Comparison of ENCODE assay signal across 14 cellular contexts in the genomic region with DNA sequence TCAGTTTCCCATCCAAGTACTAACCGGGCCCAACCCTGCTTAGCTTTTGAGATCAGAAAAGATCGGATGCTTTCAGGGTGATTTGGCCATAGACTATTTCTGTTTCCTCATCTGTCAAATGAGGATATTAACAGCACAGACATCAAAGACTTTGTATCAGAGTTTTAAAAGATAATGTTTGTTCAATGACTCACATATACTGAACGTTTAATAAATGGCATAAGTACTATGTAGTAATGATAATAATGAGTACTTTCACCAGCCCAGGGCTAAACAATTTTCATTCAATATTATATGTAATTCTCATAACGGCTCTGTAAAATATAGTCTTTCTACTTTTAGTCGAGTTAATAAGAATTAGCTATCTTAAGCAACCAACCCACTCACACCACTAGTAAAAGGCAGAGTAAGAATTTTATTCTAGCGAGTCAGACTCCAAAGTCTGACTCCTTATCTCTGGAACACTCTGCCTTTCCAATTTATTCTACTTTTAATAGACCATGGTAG.
A peak's percentile ranks its signal among the peaks of the same experiment; 100 is the strongest.
DNase-seq lines count a peak whose midpoint lies in the region; ATAC-seq, FAIRE-seq and TF ChIP-seq lines count a peak whose summit lies in the region.
"Had no signal": no experiment of that assay in that cellular context is flagged by ENCODE, and none has a peak within 500 bp of the region (broad histone marks: within the 10 kb centered on the region; RNA-seq: fewer than 3 reads in every experiment).

No MANE protein-coding gene starts in this region.

- peaks cover 84% of the 10 kb centered on the region for H3K4me1 Mint-ChIP-seq in activated T-cell treated with anti-CD3 and anti-CD28 coated beads, Interleukin-2, amount 50 U/mL, for 72 hours (ENCODE audit: low read depth)

- TF ChIP-seq CTCF in epithelial cell of esophagus (IDR thresholded peaks at IDR 0.05; ENCODE audit: insufficient read depth, low read depth, low read length, missing control alignments) = no peak
- no peak for TF ChIP-seq CTCF in retinal pigment epithelial cell (conservative IDR thresholded peaks at IDR 0.05; ENCODE audit: low read depth, low read length)
- no peak for TF ChIP-seq CTCF in prostate gland (IDR thresholded peaks at IDR 0.05)

- H3K27ac Mint-ChIP-seq in activated T-cell treated with anti-CD3 and anti-CD28 coated beads, Interleukin-2, amount 50 U/mL, for 72 hours = peak overlapping the region; percentile 50
- H3K27ac Mint-ChIP-seq: nephron had no signal

- intact Hi-C loops in prostate gland (cut with DNase I) = no loop called here

- no peak for ATAC-seq in activated T-cell treated with anti-CD3 and anti-CD28 coated beads, Interleukin-2, amount 50 U/mL, for 72 hours (replicated peaks in 1 of 2)
- no peak for ATAC-seq in HG02610 (IDR thresholded peaks at IDR 0.05; ENCODE audit: unreplicated experiment)
- ATAC-seq: Panc1 had no signal

- no peak overlapping the region for H3K4me3 Mint-ChIP-seq in activated T-cell treated with anti-CD3 and anti-CD28 coated beads, Interleukin-2, amount 50 U/mL, for 72 hours
- H3K4me3 Mint-ChIP-seq: brain, nephron had no signal

- H3K27ac ChIP-seq in prostate gland = no peak overlapping the region

- no peaks in the 10 kb centered on the region for H3K36me3 Mint-ChIP-seq in activated T-cell treated with anti-CD3 and anti-CD28 coated beads, Interleukin-2, amount 50 U/mL, for 72 hours (ENCODE audit: insufficient read depth in 2 of 2)
- H3K36me3 Mint-ChIP-seq: brain had no signal

- no peak overlapping the region for H3K4me3 ChIP-seq in epithelial cell of esophagus (ENCODE audit: low read length)
- H3K4me3 ChIP-seq in retinal pigment epithelial cell (ENCODE audit: low read length) = no peak overlapping the region
- H3K4me3 ChIP-seq in prostate gland = no peak overlapping the region
- H3K4me3 ChIP-seq: skin epidermis had no signal

- H3K27me3 Mint-ChIP-seq in activated T-cell treated with anti-CD3 and anti-CD28 coated beads, Interleukin-2, amount 50 U/mL, for 72 hours (ENCODE audit: low read depth) = no peaks in the 10 kb centered on the region
- H3K27me3 Mint-ChIP-seq: brain had no signal

- H3K4me1 ChIP-seq in prostate gland (replicated peaks) = no peaks in the 10 kb centered on the region

- no peaks in the 10 kb centered on the region for H3K27me3 ChIP-seq in prostate gland (replicated peaks; ENCODE audit: insufficient read depth)

- TF ChIP-seq POLR2A in prostate gland (IDR thresholded peaks at IDR 0.05) = no peak

- 46% methylated on average over 6 of the region's 6 CpGs for WGBS in prostate gland

- H3K9me3 ChIP-seq in prostate gland = no peaks in the 10 kb centered on the region

- no peaks in the 10 kb centered on the region for H3K9me3 Mint-ChIP-seq in activated T-cell treated with anti-CD3 and anti-CD28 coated beads, Interleukin-2, amount 50 U/mL, for 72 hours
- H3K9me3 Mint-ChIP-seq: brain, nephron had no signal

- no peak for DNase-seq in activated T-cell treated with anti-CD3 and anti-CD28 coated beads, Interleukin-2, amount 50 U/mL, for 72 hours
- DNase-seq in activated T-cell treated with anti-CD3 and anti-CD28 coated beads, Interleukin-2, amount 50 U/mL, for 48 hours = no peak
- peak; percentile 36 for DNase-seq in RCC 7860 (ENCODE audit: low spot score)
- peak; percentile 84 for DNase-seq in epithelial cell of esophagus (ENCODE audit: low read depth)
- DNase-seq in retinal pigment epithelial cell (ENCODE audit: low read depth) = peak; percentile 18
- no peak for DNase-seq in prostate gland (ENCODE audit: low spot score)
- no peak for DNase-seq in HUDEP-2 (lab: John Stamatoyannopoulos, UW; ENCODE audit: unreplicated experiment in 76 of 76)
- DNase-seq: islet precursor cell, MM.1S had no signal

- peak; percentile 68 for FAIRE-seq in RCC 7860 (lab: Jason Lieb, UNC)

- no peaks in the 10 kb centered on the region for H3K36me3 ChIP-seq in prostate gland

Comparison
In these comparisons a context has a peak if more than half of its experiments do, and no peak if none do; other contexts are left out.
1. DNase-seq: peak in RCC 7860 (single experiment), epithelial cell of esophagus (single experiment) and retinal pigment epithelial cell (single experiment); none in activated T-cell treated with anti-CD3 and anti-CD28 coated beads, Interleukin-2, amount 50 U/mL, for 72 hours (0 of 2), activated T-cell treated with anti-CD3 and anti-CD28 coated beads, Interleukin-2, amount 50 U/mL, for 48 hours (0 of 2), prostate gland (single experiment) and HUDEP-2 (0 of 76).